In genomic region chr1:9291914-9292360, GRCh38 we compare ENCODE assay signal across 1 cellular context.
TF ChIP-seq lines count a peak whose summit lies in the region.

No MANE protein-coding gene starts in this region.

TF ChIP-seq in GM23338, 12 proteins besides CTCF, POLR2A, EP300 and RAD21 (continued from another document):
- TF ChIP-seq CREB1 (CRISPR knock-in tag; IDR thresholded peaks at IDR 0.05; ENCODE audit: low read depth): no peak
